Comparison of ENCODE assay signal across 8 cellular contexts in genomic region chrX:12770440-12770839, GRCh38. TPM values are rescaled to one million over a fixed set of nuclear protein-coding genes. Genes with fewer than 3 reads are reported as not detected.
DNase-seq lines count a peak whose midpoint lies in the region; ATAC-seq and TF ChIP-seq lines count a peak whose summit lies in the region.

No MANE protein-coding gene starts in this region.

- in situ Hi-C loops in T47D (cut with HindIII; ENCODE audit: low pct_unique_long_range_greater_than_20kb, low sequenced_read_pairs): no loop called here

- no peaks in the 10 kb centered on the region for H3K9me3 ChIP-seq in mucosa of descending colon

- H3K4me1 ChIP-seq in mucosa of descending colon (ENCODE audit: low read depth): no peaks in the 10 kb centered on the region

- intact Hi-C loops in mucosa of descending colon (cut with DNase I, micrococcal nuclease): no loop called here

- peak; percentile 45 for ATAC-seq in mucosa of descending colon
- no peak for ATAC-seq in GM21737 (IDR thresholded peaks at IDR 0.05; ENCODE audit: unreplicated experiment)
- no peak for ATAC-seq in HG03045 (IDR thresholded peaks at IDR 0.05; ENCODE audit: unreplicated experiment)

- no peaks in the 10 kb centered on the region for H3K36me3 ChIP-seq in mucosa of descending colon (ENCODE audit: low read depth)

- no peak overlapping the region for H3K4me3 ChIP-seq in mucosa of descending colon

- DNase-seq in NCI-H1092 treated with DMSO at 0.1 percent for 48 hours (lab: John Stamatoyannopoulos, UW) (peak; percentile 55), NCI-H1092 (lab: John Stamatoyannopoulos, UW) (no peak), NCI-H1048 (lab: John Stamatoyannopoulos, UW) (peak; percentile 6), T47D (ENCODE audit: low read depth in 1 of 2, low spot score in 1 of 2) (peak; percentile 12 to 53), mucosa of descending colon (peak in 1 of 3 donors; percentile 16), 8988T (no peak)

- TF ChIP-seq CTCF in mucosa of descending colon (IDR thresholded peaks at IDR 0.05): no peak

RNA-seq across cellular contexts. Expression of gene PRPS2, which starts 20.8 kb away (rescaled TPM):
- total RNA-seq in mucosa of descending colon: 10 to 100 TPM; 37.0 to 68.5 (median 56.4) TPM

Comparison
In these comparisons a context has a peak if more than half of its experiments do, and no peak if none do; other contexts are left out.
1. DNase-seq: peak in NCI-H1092 treated with DMSO at 0.1 percent for 48 hours (single experiment), NCI-H1048 (single experiment) and T47D (2 of 2); none in NCI-H1092 (single experiment) and 8988T (single experiment).